In genomic region chr16:70686376-70687171, GRCh38 we compare ENCODE assay signal across 7 cellular contexts. TPM values are rescaled to one million over a fixed set of nuclear protein-coding genes. Genes with fewer than 3 reads are reported as not detected.
A peak's percentile ranks its signal among the peaks of the same experiment; 100 is the strongest.
DNase-seq lines count a peak whose midpoint lies in the region; ATAC-seq and TF ChIP-seq lines count a peak whose summit lies in the region.

No MANE protein-coding gene starts in this region.

- H3K4me3 ChIP-seq in HEK293 (ENCODE audit: low read depth, low read length) (peak overlapping the region; percentile 58), left ventricle myocardium inferior (peak overlapping the region; percentile 87), skin epidermis (peak overlapping the region; percentile 15 to 64 (median 30))

- H3K27ac Mint-ChIP-seq in T-cell: no peak overlapping the region

- TF ChIP-seq CTCF in HEK293 (tag by site-specific recombination; IDR thresholded peaks at IDR 0.05) (no peak), left ventricle myocardium inferior (IDR thresholded peaks at IDR 0.05; ENCODE audit: borderline replicate concordance) (no peak)

- H3K4me1 ChIP-seq in HEK293 (ENCODE audit: control insufficient read depth, insufficient read depth, low read length): peaks cover 13% of the 10 kb centered on the region
- H3K4me1 ChIP-seq in left ventricle myocardium inferior: peaks cover 96% of the 10 kb centered on the region

- H3K36me3 ChIP-seq in HEK293 (ENCODE audit: control insufficient read depth in 2 of 2, insufficient read depth in 1 of 2, low read length in 2 of 2): peaks cover 0 to 14% of the 10 kb centered on the region in 2 experiments; a peak in 1 of 3 replicates
- no peaks in the 10 kb centered on the region for H3K36me3 ChIP-seq in left ventricle myocardium inferior

- no peak for DNase-seq in T-cell
- DNase-seq in left ventricle myocardium inferior: no peak
- DNase-seq in NCI-H2081 (lab: John Stamatoyannopoulos, UW): no peak
- no peak for DNase-seq in NCI-H2196 treated with DMSO at 0.1 percent for 48 hours (lab: John Stamatoyannopoulos, UW; ENCODE audit: unreplicated experiment)
- no peak for DNase-seq in islet precursor cell

- ATAC-seq in T-cell (replicated peaks in 1 of 4): peak in 3 of 4 experiments; percentile 14 to 23 (median 16)

- peak overlapping the region; percentile 61 to 68 (median 65) for H3K4me3 Mint-ChIP-seq in T-cell

- no peaks in the 10 kb centered on the region for H3K27me3 ChIP-seq in left ventricle myocardium inferior (ENCODE audit: low read depth)

- H3K9me3 ChIP-seq in HEK293 (ENCODE audit: control insufficient read depth, insufficient read depth, low read depth, low read length) (no peaks in the 10 kb centered on the region), left ventricle myocardium inferior (replicated peaks) (no peaks in the 10 kb centered on the region)

- H3K27ac ChIP-seq in HEK293 (ENCODE audit: extremely low read depth, low read depth, low read length): no peak overlapping the region
- peak overlapping the region; percentile 93 for H3K27ac ChIP-seq in left ventricle myocardium inferior (replicated peaks)
- peak overlapping the region in 20 of 21 experiments; percentile 21 to 94 (median 82) for H3K27ac ChIP-seq in skin epidermis

- CTCF ChIA-PET in HEK293 (lab: Yijun Ruan, JAX): interaction anchor here (0.7 to 1.4 kb wide), 2 partner anchors 85 to 155 kb away, joined by 3 to 6 read pairs; no protein-coding TSS in a partner anchor
- CTCF ChIA-PET in T-cell (lab: Charles Lee): no interaction called here

- H3K36me3 Mint-ChIP-seq in T-cell: peaks cover 5% of the 10 kb centered on the region

- peaks cover 0 to 11% (median 6%) of the 10 kb centered on the region in 3 donors for H3K4me1 Mint-ChIP-seq in T-cell

- peaks cover 0 to 30% of the 10 kb centered on the region in 2 donors for H3K27me3 Mint-ChIP-seq in T-cell

- POLR2A ChIA-PET in HEK293 (lab: Yijun Ruan, JAX) (interaction anchor here (0.6 to 1.0 kb wide), 2 partner anchors 29 to 100 kb away, joined by 3 read pairs; no protein-coding TSS in a partner anchor), T-cell (lab: Charles Lee) (no interaction called here)

- no peaks in the 10 kb centered on the region for H3K9me3 Mint-ChIP-seq in T-cell

- intact Hi-C loops in left ventricle myocardium inferior (cut with micrococcal nuclease): loop anchor here (10.0 kb wide), 1 partner anchor 58 kb away; no protein-coding TSS in a partner anchor

TF ChIP-seq in HEK293, 187 proteins besides CTCF, POLR2A, EP300 and RAD21 (continues in another document):
- no peak for TF ChIP-seq ZNF514 (tag by site-specific recombination; IDR thresholded peaks at IDR 0.05)
- TF ChIP-seq ZBTB8A (tag by site-specific recombination; IDR thresholded peaks at IDR 0.05): peak; percentile 33; the same call in 1 of the 2 replicates
- no peak for TF ChIP-seq ZBTB7A (tag by site-specific recombination; IDR thresholded peaks at IDR 0.05; ENCODE audit: low read depth)
- 0 out of 2 replicates have a peak, but pooled peaks have one; percentile 31 for TF ChIP-seq IKZF3 (tag by site-specific recombination; IDR thresholded peaks at IDR 0.05)
- TF ChIP-seq GLIS1 (tag by site-specific recombination; IDR thresholded peaks at IDR 0.05): peak; percentile 92
- TF ChIP-seq ZIC2 (tag by site-specific recombination; IDR thresholded peaks at IDR 0.05): peak; percentile 91; the same call in 1 of the 2 replicates
- TF ChIP-seq ZNF843 (tag by site-specific recombination; IDR thresholded peaks at IDR 0.05): no peak
- TF ChIP-seq SP3 (tag by site-specific recombination; IDR thresholded peaks at IDR 0.05): 0 out of 2 replicates have a peak, but pooled peaks have one; percentile 0
- TF ChIP-seq GLI4 (tag by site-specific recombination; IDR thresholded peaks at IDR 0.05): no peak
- TF ChIP-seq ZBTB10 (tag by site-specific recombination; IDR thresholded peaks at IDR 0.05): no peak
- TF ChIP-seq HIC1 (tag by site-specific recombination; IDR thresholded peaks at IDR 0.05): peak; percentile 63
- TF ChIP-seq ZNF140 (tag by site-specific recombination; IDR thresholded peaks at IDR 0.05): no peak
- TF ChIP-seq PATZ1 (tag by site-specific recombination; IDR thresholded peaks at IDR 0.05): 0 out of 2 replicates have a peak, but pooled peaks have one; percentile 47
- TF ChIP-seq KLF8 (tag by site-specific recombination; IDR thresholded peaks at IDR 0.05): peak; percentile 12; the same call in 1 of the 2 replicates
- TF ChIP-seq GLIS2 (tag by site-specific recombination; IDR thresholded peaks at IDR 0.05): peak; percentile 62
- TF ChIP-seq TSHZ1 (tag by site-specific recombination; IDR thresholded peaks at IDR 0.05; ENCODE audit: borderline replicate concordance): no peak

RNA-seq across cellular contexts. Expression of gene MTSS2, which starts 0.7 kb away (rescaled TPM):
- total RNA-seq in T-cell: 1 to 10 TPM; 2.2 to 7.1 (median 5.1) TPM
- total RNA-seq in left ventricle myocardium inferior: 83.9 TPM

RNA-seq across cellular contexts. Expression of gene IL34, which starts 40.2 kb away (rescaled TPM):
- under 1 TPM in 3 of 5 donors, not detected in 2; 0.20 to 0.53 (median 0.45) TPM for total RNA-seq in T-cell
- 2.1 TPM for total RNA-seq in left ventricle myocardium inferior

Comparison
In these comparisons a context has a peak if more than half of its experiments do, and no peak if none do; other contexts are left out.
1. H3K4me3 ChIP-seq: peak in every context shown above with its lines; median percentile 87 in left ventricle myocardium inferior; 58 in HEK293; 30 in skin epidermis.
2. RNA of gene MTSS2, which starts 0.7 kb away (total RNA-seq): 83.9 TPM in left ventricle myocardium inferior (single experiment); 2.2 to 7.1 TPM in T-cell; every median in the first group is over 10 times any median in the second.